ENCODE assay signal across 16 cellular contexts in the genomic region with DNA sequence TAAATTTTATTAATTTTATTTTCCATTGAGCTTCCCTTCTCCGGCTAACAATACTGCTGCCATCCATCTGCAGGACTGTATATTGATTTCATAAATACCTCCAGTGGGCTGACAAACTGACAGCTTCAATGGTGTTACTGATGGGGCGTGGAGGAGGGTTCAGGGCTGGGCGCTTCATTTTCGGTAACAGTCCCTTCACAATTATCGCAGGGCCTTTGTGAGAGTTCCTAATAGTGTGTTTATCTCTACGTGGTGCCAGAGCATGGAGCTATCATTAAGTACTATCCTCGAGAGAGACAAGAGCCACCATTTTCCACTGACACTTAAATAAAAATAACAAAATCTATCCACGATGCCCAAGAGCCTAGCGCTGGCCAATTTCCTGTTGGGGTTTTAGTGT.
"Had no signal": no experiment of that assay in that cellular context is flagged by ENCODE, and none has a peak within 500 bp of the region (broad histone marks: within the 10 kb centered on the region; RNA-seq: fewer than 3 reads in every experiment).

No MANE protein-coding gene starts in this region.

- H3K4me3 ChIP-seq: left lung, upper lobe of left lung had no signal

- H3K27me3 ChIP-seq: upper lobe of left lung had no signal

- H3K4me1 ChIP-seq: left lung, upper lobe of left lung had no signal

- H3K9me3 ChIP-seq: left lung, upper lobe of left lung had no signal

- ATAC-seq: activated CD8-positive, alpha-beta T cell treated with anti-CD3 and anti-CD28 coated beads for 36 hours; activated naive CD4-positive, alpha-beta T cell treated with anti-CD3 and anti-CD28 coated beads, Interleukin-2, amount 50 U/mL, for 72 hours; activated T-cell treated with anti-CD3 and anti-CD28 coated beads, Interleukin-2, amount 50 U/mL, for 72 hours; effector memory CD8-positive, alpha-beta T cell; left lung; natural killer cell treated with Interleukin-12 subunit alpha and Interleukin-12 subunit beta and Interleukin-15 and Interleukin-18, amount 100 ng/mL, for 72 hours had no signal

- DNase-seq: activated B cell treated with CpG ODN at 0.5 μM for 24 hours; activated CD4-positive, alpha-beta T cell treated with anti-CD3 and anti-CD28 coated beads for 48 hours; activated CD8-positive, alpha-beta T cell treated with anti-CD3 and anti-CD28 coated beads for 36 hours; activated gamma-delta T cell; activated T-cell treated with anti-CD3 and anti-CD28 coated beads, Interleukin-2, amount 50 U/mL, for 72 hours; amniotic stem cell; dermis blood vessel endothelial cell; effector memory CD8-positive, alpha-beta T cell; hippocampal formation; left lung; occipital lobe; small intestine; SW 1271; upper lobe of left lung had no signal

- H3K36me3 ChIP-seq: left lung, upper lobe of left lung had no signal
